Comparison of ENCODE assay signal across 8 cellular contexts in genomic region chr3:176814252-176814651, GRCh38.
DNase-seq lines count a peak whose midpoint lies in the region; ATAC-seq and TF ChIP-seq lines count a peak whose summit lies in the region.

No MANE protein-coding gene starts in this region.

- TF ChIP-seq CTCF in fibroblast of villous mesenchyme (IDR thresholded peaks at IDR 0.05; ENCODE audit: insufficient read depth, low read depth, low read length): peak; percentile 65
- peak; percentile 75 for TF ChIP-seq CTCF in osteocyte (IDR thresholded peaks at IDR 0.05)

- no peak overlapping the region for H3K27ac Mint-ChIP-seq in osteocyte (ENCODE audit: unreplicated experiment)

- H3K4me3 Mint-ChIP-seq in osteocyte (ENCODE audit: unreplicated experiment): no peak overlapping the region

- ATAC-seq in GM19438 (IDR thresholded peaks at IDR 0.05; ENCODE audit: low read depth, unreplicated experiment) (peak; percentile 89), HG03196 (IDR thresholded peaks at IDR 0.05; ENCODE audit: unreplicated experiment) (peak; percentile 97)

- peaks cover 3% of the 10 kb centered on the region for H3K27me3 Mint-ChIP-seq in osteocyte (ENCODE audit: unreplicated experiment)

- peaks cover 3% of the 10 kb centered on the region for H3K9me3 Mint-ChIP-seq in osteocyte (ENCODE audit: unreplicated experiment)

- peaks cover 5% of the 10 kb centered on the region for H3K4me1 Mint-ChIP-seq in osteocyte (ENCODE audit: unreplicated experiment)

- H3K36me3 Mint-ChIP-seq in osteocyte (ENCODE audit: unreplicated experiment): peaks cover 2% of the 10 kb centered on the region

- H3K4me3 ChIP-seq in fibroblast of villous mesenchyme (ENCODE audit: low read depth, low read length): no peak overlapping the region

- DNase-seq in GM03348 (ENCODE audit: low spot score): peak; percentile 80
- peak; percentile 59 for DNase-seq in RPMI8226
- peak; percentile 37 for DNase-seq in fibroblast of villous mesenchyme (ENCODE audit: low read depth)
- DNase-seq in osteocyte (ENCODE audit: extremely low spot score, unreplicated experiment): no peak
- DNase-seq in activated effector memory CD4-positive, alpha-beta T cell treated with Interleukin-2 at 50 U/mL for 16 hours: no peak
- DNase-seq in SHP77 treated with DMSO at 0.1 percent for 48 hours (lab: John Stamatoyannopoulos, UW): no peak

Comparison
In these comparisons a context has a peak if more than half of its experiments do, and no peak if none do; other contexts are left out.
1. DNase-seq: peak in GM03348 (single experiment), RPMI8226 (single experiment) and fibroblast of villous mesenchyme (single experiment); none in osteocyte (single experiment), activated effector memory CD4-positive, alpha-beta T cell treated with Interleukin-2 at 50 U/mL for 16 hours (single experiment) and SHP77 treated with DMSO at 0.1 percent for 48 hours (single experiment).